In the genomic region with DNA sequence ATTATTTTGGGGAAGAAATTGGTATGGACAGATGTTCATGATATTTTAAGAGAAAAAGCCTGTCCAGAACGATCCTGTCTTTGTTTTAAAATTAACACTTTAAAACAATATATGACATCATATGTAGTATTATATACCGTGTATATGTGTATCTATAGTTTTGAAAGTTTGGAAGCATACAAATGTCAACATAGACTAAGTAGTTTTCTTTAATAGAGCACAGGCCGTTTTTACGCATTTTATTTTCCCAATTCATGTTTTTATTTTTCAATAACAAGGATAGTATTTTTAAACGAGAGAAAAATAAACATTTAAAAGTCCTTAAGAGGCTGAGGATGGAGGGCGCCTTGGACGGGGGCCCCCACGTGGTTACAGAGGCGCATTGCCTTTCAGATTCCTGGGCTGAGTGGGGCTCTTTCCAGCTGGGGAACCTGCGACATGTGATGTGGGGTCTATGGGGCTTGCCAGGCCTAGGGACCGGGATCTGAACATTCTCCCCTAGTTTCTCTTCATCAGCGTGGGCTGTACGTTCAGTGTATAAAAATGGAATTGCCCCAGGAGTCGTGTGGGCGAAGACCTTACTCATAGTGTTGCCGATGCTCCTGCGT, we compare ENCODE assay signal across 1 cellular context.
TF ChIP-seq lines count a peak whose summit lies in the region.

No MANE protein-coding gene starts in this region.

TF ChIP-seq in GM23338, 12 proteins besides CTCF, POLR2A, EP300 and RAD21 (continued from another document):
- TF ChIP-seq, protein P1, sequence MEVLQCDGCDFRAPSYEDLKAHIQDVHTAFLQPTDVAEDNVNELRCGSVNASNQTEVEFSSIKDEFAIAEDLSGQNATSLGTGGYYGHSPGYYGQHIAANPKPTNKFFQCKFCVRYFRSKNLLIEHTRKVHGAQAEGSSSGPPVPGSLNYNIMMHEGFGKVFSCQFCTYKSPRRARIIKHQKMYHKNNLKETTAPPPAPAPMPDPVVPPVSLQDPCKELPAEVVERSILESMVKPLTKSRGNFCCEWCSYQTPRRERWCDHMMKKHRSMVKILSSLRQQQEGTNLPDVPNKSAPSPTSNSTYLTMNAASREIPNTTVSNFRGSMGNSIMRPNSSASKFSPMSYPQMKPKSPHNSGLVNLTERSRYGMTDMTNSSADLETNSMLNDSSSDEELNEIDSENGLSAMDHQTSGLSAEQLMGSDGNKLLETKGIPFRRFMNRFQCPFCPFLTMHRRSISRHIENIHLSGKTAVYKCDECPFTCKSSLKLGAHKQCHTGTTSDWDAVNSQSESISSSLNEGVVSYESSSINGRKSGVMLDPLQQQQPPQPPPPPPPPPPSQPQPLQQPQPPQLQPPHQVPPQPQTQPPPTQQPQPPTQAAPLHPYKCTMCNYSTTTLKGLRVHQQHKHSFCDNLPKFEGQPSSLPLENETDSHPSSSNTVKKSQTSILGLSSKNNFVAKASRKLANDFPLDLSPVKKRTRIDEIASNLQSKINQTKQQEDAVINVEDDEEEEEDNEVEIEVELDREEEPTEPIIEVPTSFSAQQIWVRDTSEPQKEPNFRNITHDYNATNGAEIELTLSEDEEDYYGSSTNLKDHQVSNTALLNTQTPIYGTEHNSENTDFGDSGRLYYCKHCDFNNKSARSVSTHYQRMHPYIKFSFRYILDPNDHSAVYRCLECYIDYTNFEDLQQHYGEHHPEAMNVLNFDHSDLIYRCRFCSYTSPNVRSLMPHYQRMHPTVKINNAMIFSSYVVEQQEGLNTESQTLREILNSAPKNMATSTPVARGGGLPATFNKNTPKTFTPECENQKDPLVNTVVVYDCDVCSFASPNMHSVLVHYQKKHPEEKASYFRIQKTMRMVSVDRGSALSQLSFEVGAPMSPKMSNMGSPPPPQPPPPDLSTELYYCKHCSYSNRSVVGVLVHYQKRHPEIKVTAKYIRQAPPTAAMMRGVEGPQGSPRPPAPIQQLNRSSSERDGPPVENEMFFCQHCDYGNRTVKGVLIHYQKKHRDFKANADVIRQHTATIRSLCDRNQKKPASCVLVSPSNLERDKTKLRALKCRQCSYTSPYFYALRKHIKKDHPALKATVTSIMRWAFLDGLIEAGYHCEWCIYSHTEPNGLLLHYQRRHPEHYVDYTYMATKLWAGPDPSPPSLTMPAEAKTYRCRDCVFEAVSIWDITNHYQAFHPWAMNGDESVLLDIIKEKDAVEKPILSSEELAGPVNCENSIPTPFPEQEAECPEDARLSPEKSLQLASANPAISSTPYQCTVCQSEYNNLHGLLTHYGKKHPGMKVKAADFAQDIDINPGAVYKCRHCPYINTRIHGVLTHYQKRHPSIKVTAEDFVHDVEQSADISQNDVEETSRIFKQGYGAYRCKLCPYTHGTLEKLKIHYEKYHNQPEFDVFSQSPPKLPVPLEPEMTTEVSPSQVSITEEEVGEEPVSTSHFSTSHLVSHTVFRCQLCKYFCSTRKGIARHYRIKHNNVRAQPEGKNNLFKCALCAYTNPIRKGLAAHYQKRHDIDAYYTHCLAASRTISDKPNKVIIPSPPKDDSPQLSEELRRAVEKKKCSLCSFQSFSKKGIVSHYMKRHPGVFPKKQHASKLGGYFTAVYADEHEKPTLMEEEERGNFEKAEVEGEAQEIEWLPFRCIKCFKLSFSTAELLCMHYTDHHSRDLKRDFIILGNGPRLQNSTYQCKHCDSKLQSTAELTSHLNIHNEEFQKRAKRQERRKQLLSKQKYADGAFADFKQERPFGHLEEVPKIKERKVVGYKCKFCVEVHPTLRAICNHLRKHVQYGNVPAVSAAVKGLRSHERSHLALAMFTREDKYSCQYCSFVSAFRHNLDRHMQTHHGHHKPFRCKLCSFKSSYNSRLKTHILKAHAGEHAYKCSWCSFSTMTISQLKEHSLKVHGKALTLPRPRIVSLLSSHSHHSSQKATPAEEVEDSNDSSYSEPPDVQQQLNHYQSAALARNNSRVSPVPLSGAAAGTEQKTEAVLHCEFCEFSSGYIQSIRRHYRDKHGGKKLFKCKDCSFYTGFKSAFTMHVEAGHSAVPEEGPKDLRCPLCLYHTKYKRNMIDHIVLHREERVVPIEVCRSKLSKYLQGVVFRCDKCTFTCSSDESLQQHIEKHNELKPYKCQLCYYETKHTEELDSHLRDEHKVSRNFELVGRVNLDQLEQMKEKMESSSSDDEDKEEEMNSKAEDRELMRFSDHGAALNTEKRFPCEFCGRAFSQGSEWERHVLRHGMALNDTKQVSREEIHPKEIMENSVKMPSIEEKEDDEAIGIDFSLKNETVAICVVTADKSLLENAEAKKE (CRISPR knock-in tag; IDR thresholded peaks at IDR 0.05), result no peak
- TF ChIP-seq, protein P2, sequence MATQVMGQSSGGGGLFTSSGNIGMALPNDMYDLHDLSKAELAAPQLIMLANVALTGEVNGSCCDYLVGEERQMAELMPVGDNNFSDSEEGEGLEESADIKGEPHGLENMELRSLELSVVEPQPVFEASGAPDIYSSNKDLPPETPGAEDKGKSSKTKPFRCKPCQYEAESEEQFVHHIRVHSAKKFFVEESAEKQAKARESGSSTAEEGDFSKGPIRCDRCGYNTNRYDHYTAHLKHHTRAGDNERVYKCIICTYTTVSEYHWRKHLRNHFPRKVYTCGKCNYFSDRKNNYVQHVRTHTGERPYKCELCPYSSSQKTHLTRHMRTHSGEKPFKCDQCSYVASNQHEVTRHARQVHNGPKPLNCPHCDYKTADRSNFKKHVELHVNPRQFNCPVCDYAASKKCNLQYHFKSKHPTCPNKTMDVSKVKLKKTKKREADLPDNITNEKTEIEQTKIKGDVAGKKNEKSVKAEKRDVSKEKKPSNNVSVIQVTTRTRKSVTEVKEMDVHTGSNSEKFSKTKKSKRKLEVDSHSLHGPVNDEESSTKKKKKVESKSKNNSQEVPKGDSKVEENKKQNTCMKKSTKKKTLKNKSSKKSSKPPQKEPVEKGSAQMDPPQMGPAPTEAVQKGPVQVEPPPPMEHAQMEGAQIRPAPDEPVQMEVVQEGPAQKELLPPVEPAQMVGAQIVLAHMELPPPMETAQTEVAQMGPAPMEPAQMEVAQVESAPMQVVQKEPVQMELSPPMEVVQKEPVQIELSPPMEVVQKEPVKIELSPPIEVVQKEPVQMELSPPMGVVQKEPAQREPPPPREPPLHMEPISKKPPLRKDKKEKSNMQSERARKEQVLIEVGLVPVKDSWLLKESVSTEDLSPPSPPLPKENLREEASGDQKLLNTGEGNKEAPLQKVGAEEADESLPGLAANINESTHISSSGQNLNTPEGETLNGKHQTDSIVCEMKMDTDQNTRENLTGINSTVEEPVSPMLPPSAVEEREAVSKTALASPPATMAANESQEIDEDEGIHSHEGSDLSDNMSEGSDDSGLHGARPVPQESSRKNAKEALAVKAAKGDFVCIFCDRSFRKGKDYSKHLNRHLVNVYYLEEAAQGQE (IDR thresholded peaks at IDR 0.05; ENCODE audit: unreplicated experiment), result no peak
- TF ChIP-seq NANOG (IDR thresholded peaks at IDR 0.05; ENCODE audit: borderline replicate concordance), result no peak
- no peak for TF ChIP-seq ZNF114 (CRISPR knock-in tag; IDR thresholded peaks at IDR 0.05)
- no peak for TF ChIP-seq JUNB (IDR thresholded peaks at IDR 0.05; ENCODE audit: unreplicated experiment)
